ENCODE assay signal across 1 cellular context in the genomic region with DNA sequence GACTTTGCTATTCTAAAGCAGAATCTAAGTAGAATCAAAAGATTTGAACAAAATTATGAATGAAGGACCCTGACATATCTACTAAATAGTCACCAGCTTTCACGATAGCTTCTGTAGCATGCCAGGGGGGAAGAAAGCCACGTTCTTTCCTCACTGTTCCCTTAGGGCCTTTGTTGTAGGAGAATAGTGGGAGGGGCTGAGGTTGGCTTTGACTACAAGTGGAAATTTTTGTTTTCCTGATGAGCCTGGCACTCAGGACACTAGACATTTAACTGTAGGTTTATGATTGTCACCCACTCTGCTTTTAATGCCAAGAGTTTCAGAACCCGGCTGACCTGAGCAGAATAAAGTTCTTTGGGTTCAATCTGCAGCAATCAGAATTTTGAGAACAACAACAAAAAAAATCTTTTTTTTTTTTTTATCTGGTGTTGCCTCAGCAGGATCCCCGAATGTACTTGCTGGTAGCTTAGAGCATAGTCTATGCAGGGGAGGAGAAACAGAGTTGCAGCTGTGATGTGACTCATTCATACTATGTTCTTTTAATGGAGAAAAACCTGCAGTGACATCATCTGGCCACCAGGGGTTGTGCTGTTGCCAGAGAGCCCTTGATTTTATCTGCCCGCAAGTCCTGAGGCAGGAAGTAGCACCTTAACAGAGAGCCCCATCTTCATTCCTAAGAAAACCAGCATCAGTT.
TF ChIP-seq lines count a peak whose summit lies in the region.

No MANE protein-coding gene starts in this region.

TF ChIP-seq in HEK293, 187 proteins besides CTCF, POLR2A, EP300 and RAD21 (continued from another document):
- TF ChIP-seq, protein P1, sequence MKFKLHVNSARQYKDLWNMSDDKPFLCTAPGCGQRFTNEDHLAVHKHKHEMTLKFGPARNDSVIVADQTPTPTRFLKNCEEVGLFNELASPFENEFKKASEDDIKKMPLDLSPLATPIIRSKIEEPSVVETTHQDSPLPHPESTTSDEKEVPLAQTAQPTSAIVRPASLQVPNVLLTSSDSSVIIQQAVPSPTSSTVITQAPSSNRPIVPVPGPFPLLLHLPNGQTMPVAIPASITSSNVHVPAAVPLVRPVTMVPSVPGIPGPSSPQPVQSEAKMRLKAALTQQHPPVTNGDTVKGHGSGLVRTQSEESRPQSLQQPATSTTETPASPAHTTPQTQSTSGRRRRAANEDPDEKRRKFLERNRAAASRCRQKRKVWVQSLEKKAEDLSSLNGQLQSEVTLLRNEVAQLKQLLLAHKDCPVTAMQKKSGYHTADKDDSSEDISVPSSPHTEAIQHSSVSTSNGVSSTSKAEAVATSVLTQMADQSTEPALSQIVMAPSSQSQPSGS (tag by site-specific recombination; IDR thresholded peaks at IDR 0.05; ENCODE audit: low read depth), result peak; percentile 56; the same call in 1 of the 2 replicates
- TF ChIP-seq ZBTB1 (tag by site-specific recombination; IDR thresholded peaks at IDR 0.05) (no peak), ZNF747 (tag by site-specific recombination; IDR thresholded peaks at IDR 0.05) (no peak), ZNF514 (tag by site-specific recombination; IDR thresholded peaks at IDR 0.05) (no peak), YY2 (tag by site-specific recombination; IDR thresholded peaks at IDR 0.05) (no peak), ZBTB8A (tag by site-specific recombination; IDR thresholded peaks at IDR 0.05) (no peak), ZNF843 (tag by site-specific recombination; IDR thresholded peaks at IDR 0.05) (no peak), MZF1 (tag by site-specific recombination; IDR thresholded peaks at IDR 0.05; ENCODE audit: borderline replicate concordance) (peak; percentile 51; the same call in 1 of the 2 replicates), ZXDB (tag by site-specific recombination; IDR thresholded peaks at IDR 0.05) (peak; percentile 15; the same call in 1 of the 2 replicates), ZNF10 (tag by site-specific recombination; IDR thresholded peaks at IDR 0.05) (no peak), ZNF76 (tag by site-specific recombination; IDR thresholded peaks at IDR 0.05; ENCODE audit: borderline replicate concordance, low read depth) (no peak), ZNF768 (tag by site-specific recombination; IDR thresholded peaks at IDR 0.05) (peak; percentile 73; the same call in 1 of the 2 replicates), ZNF654 (tag by site-specific recombination; IDR thresholded peaks at IDR 0.05; ENCODE audit: low read depth) (peak; percentile 43), ZNF555 (tag by site-specific recombination; conservative IDR thresholded peaks at IDR 0.05) (no peak), ZNF155 (tag by site-specific recombination; IDR thresholded peaks at IDR 0.05) (no peak), ZNF660 (tag by site-specific recombination; IDR thresholded peaks at IDR 0.05) (peak; percentile 87), GLI2 (tag by site-specific recombination; IDR thresholded peaks at IDR 0.05; ENCODE audit: borderline replicate concordance, low read depth) (no peak), ZNF169 (tag by site-specific recombination; IDR thresholded peaks at IDR 0.05) (no peak), ZNF302 (tag by site-specific recombination; IDR thresholded peaks at IDR 0.05; ENCODE audit: low read depth) (no peak)
- TF ChIP-seq, protein P2, sequence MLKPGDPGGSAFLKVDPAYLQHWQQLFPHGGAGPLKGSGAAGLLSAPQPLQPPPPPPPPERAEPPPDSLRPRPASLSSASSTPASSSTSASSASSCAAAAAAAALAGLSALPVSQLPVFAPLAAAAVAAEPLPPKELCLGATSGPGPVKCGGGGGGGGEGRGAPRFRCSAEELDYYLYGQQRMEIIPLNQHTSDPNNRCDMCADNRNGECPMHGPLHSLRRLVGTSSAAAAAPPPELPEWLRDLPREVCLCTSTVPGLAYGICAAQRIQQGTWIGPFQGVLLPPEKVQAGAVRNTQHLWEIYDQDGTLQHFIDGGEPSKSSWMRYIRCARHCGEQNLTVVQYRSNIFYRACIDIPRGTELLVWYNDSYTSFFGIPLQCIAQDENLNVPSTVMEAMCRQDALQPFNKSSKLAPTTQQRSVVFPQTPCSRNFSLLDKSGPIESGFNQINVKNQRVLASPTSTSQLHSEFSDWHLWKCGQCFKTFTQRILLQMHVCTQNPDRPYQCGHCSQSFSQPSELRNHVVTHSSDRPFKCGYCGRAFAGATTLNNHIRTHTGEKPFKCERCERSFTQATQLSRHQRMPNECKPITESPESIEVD (tag by site-specific recombination; IDR thresholded peaks at IDR 0.05), result no peak
- TF ChIP-seq, protein P3, sequence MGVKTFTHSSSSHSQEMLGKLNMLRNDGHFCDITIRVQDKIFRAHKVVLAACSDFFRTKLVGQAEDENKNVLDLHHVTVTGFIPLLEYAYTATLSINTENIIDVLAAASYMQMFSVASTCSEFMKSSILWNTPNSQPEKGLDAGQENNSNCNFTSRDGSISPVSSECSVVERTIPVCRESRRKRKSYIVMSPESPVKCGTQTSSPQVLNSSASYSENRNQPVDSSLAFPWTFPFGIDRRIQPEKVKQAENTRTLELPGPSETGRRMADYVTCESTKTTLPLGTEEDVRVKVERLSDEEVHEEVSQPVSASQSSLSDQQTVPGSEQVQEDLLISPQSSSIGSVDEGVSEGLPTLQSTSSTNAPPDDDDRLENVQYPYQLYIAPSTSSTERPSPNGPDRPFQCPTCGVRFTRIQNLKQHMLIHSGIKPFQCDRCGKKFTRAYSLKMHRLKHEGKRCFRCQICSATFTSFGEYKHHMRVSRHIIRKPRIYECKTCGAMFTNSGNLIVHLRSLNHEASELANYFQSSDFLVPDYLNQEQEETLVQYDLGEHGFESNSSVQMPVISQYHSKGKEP (tag by site-specific recombination; IDR thresholded peaks at IDR 0.05), result 0 out of 2 replicates have a peak, but pooled peaks have one; percentile 6
- TF ChIP-seq, protein P4, sequence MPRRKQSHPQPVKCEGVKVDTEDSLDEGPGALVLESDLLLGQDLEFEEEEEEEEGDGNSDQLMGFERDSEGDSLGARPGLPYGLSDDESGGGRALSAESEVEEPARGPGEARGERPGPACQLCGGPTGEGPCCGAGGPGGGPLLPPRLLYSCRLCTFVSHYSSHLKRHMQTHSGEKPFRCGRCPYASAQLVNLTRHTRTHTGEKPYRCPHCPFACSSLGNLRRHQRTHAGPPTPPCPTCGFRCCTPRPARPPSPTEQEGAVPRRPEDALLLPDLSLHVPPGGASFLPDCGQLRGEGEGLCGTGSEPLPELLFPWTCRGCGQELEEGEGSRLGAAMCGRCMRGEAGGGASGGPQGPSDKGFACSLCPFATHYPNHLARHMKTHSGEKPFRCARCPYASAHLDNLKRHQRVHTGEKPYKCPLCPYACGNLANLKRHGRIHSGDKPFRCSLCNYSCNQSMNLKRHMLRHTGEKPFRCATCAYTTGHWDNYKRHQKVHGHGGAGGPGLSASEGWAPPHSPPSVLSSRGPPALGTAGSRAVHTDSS (tag by site-specific recombination; IDR thresholded peaks at IDR 0.05), result 0 out of 2 replicates have a peak, but pooled peaks have one; percentile 1
- TF ChIP-seq, protein P5, sequence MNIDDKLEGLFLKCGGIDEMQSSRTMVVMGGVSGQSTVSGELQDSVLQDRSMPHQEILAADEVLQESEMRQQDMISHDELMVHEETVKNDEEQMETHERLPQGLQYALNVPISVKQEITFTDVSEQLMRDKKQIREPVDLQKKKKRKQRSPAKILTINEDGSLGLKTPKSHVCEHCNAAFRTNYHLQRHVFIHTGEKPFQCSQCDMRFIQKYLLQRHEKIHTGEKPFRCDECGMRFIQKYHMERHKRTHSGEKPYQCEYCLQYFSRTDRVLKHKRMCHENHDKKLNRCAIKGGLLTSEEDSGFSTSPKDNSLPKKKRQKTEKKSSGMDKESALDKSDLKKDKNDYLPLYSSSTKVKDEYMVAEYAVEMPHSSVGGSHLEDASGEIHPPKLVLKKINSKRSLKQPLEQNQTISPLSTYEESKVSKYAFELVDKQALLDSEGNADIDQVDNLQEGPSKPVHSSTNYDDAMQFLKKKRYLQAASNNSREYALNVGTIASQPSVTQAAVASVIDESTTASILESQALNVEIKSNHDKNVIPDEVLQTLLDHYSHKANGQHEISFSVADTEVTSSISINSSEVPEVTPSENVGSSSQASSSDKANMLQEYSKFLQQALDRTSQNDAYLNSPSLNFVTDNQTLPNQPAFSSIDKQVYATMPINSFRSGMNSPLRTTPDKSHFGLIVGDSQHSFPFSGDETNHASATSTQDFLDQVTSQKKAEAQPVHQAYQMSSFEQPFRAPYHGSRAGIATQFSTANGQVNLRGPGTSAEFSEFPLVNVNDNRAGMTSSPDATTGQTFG (tag by site-specific recombination; IDR thresholded peaks at IDR 0.05; ENCODE audit: borderline replicate concordance), result no peak
- TF ChIP-seq, protein P6, sequence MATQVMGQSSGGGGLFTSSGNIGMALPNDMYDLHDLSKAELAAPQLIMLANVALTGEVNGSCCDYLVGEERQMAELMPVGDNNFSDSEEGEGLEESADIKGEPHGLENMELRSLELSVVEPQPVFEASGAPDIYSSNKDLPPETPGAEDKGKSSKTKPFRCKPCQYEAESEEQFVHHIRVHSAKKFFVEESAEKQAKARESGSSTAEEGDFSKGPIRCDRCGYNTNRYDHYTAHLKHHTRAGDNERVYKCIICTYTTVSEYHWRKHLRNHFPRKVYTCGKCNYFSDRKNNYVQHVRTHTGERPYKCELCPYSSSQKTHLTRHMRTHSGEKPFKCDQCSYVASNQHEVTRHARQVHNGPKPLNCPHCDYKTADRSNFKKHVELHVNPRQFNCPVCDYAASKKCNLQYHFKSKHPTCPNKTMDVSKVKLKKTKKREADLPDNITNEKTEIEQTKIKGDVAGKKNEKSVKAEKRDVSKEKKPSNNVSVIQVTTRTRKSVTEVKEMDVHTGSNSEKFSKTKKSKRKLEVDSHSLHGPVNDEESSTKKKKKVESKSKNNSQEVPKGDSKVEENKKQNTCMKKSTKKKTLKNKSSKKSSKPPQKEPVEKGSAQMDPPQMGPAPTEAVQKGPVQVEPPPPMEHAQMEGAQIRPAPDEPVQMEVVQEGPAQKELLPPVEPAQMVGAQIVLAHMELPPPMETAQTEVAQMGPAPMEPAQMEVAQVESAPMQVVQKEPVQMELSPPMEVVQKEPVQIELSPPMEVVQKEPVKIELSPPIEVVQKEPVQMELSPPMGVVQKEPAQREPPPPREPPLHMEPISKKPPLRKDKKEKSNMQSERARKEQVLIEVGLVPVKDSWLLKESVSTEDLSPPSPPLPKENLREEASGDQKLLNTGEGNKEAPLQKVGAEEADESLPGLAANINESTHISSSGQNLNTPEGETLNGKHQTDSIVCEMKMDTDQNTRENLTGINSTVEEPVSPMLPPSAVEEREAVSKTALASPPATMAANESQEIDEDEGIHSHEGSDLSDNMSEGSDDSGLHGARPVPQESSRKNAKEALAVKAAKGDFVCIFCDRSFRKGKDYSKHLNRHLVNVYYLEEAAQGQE (tag by site-specific recombination; IDR thresholded peaks at IDR 0.05), result no peak
- TF ChIP-seq, protein P7, sequence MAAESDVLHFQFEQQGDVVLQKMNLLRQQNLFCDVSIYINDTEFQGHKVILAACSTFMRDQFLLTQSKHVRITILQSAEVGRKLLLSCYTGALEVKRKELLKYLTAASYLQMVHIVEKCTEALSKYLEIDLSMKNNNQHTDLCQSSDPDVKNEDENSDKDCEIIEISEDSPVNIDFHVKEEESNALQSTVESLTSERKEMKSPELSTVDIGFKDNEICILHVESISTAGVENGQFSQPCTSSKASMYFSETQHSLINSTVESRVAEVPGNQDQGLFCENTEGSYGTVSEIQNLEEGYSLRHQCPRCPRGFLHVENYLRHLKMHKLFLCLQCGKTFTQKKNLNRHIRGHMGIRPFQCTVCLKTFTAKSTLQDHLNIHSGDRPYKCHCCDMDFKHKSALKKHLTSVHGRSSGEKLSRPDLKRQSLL (tag by site-specific recombination; IDR thresholded peaks at IDR 0.05), result no peak
